Comparison of ENCODE assay signal across 12 cellular contexts in the genomic region with DNA sequence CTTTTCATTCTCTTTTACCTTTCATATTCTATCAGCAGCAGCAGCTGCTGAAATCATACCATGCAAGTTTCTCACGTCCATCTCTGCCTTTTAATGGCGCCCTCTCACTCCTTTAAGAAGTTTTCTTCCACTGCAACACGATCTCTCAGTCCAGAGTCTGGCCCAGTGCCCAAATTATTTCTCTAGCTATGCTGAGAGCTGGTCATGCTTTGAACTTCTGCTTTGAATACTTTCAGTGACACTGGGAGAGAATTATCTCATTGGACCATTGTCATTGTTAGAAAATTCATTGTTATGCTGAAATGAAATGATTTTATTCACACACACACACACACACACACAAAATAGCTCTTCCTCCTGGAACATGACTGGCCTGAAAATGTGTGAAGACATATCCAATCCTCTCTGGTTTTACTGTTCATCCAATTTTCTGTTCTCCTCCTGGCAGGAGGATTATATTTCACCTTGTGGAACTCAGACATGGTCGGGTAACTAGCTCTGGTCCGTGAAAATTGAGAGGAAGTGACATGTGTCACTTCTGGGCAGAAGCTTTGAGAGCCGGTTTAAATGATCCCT. TPM values are rescaled to one million over a fixed set of nuclear protein-coding genes. Genes with fewer than 3 reads are reported as not detected.
DNase-seq lines count a peak whose midpoint lies in the region; ATAC-seq and TF ChIP-seq lines count a peak whose summit lies in the region.
"Had no signal": no experiment of that assay in that cellular context is flagged by ENCODE, and none has a peak within 500 bp of the region (broad histone marks: within the 10 kb centered on the region; RNA-seq: fewer than 3 reads in every experiment).

No MANE protein-coding gene starts in this region.

- in situ Hi-C loops in gastrocnemius medialis (cut with MboI; ENCODE audit: low sequenced_read_pairs in 4 of 4): loop anchor here in 3 of 4 donors (25.0 kb wide), 4 partner anchors 355 to 955 kb away; a partner anchor contains a TSS

- no peak for TF ChIP-seq CTCF in NB4 (IDR thresholded peaks at IDR 0.05; ENCODE audit: low read depth, low read length)
- TF ChIP-seq CTCF in dorsolateral prefrontal cortex (IDR thresholded peaks at IDR 0.05 in 54 of 56, conservative IDR thresholded peaks at IDR 0.05 in 2 of 56; ENCODE audit: low read depth in 1 of 56, partially characterized antibody in 56 of 56): no peak
- TF ChIP-seq CTCF in gastrocnemius medialis (IDR thresholded peaks at IDR 0.05 in 4 of 5, conservative IDR thresholded peaks at IDR 0.05 in 1 of 5): no peak
- no peak for TF ChIP-seq CTCF in GM20000 (IDR thresholded peaks at IDR 0.05; ENCODE audit: extremely low read depth, missing control alignments)

- H3K27ac ChIP-seq in dorsolateral prefrontal cortex (peak overlapping the region in 30 of 59 donors; percentile 13 to 82 (median 67)), gastrocnemius medialis (peak overlapping the region; percentile 84 to 94 (median 93))
- H3K27ac ChIP-seq: epithelial cell of prostate had no signal

- no peak for TF ChIP-seq POLR2A in NB4 (IDR thresholded peaks at IDR 0.05; ENCODE audit: extremely low read depth, insufficient read length)
- TF ChIP-seq POLR2A in gastrocnemius medialis (IDR thresholded peaks at IDR 0.05): no peak

- H3K4me1 ChIP-seq in gastrocnemius medialis: peaks cover 10 to 14% of the 10 kb centered on the region in 2 donors

- DNase-seq in SHP77 treated with DMSO at 0.1 percent for 48 hours (lab: John Stamatoyannopoulos, UW) (peak; percentile 4), SHP77 (lab: John Stamatoyannopoulos, UW) (no peak), NB4 (ENCODE audit: low read depth) (peak; percentile 15), dorsolateral prefrontal cortex (no peak), gastrocnemius medialis (peak in 1 of 2 donors; percentile 32), GM19238 (ENCODE audit: insufficient read length, low spot score) (no peak), NCI-H226 (no peak), GM20000 (ENCODE audit: low spot score) (no peak)
- DNase-seq: activated naive CD4-positive, alpha-beta T cell treated with Interleukin-2 at 50 U/mL for 16 hours; left colon; NCI-H1694 treated with DMSO at 0.1 percent for 48 hours had no signal

- H3K36me3 ChIP-seq in gastrocnemius medialis: no peaks in the 10 kb centered on the region

- H3K4me3 ChIP-seq in NB4 (ENCODE audit: low read depth, low read length): no peak overlapping the region
- peak overlapping the region in 33 of 59 donors; percentile 26 to 88 (median 78) for H3K4me3 ChIP-seq in dorsolateral prefrontal cortex
- peak overlapping the region in 1 of 4 donors; percentile 79 for H3K4me3 ChIP-seq in gastrocnemius medialis

- H3K27me3 ChIP-seq in dorsolateral prefrontal cortex (peaks cover 0 to 39% (median 4%) of the 10 kb centered on the region in 45 donors), gastrocnemius medialis (no peaks in the 10 kb centered on the region)

- ATAC-seq in gastrocnemius medialis: no peak
- ATAC-seq: left colon had no signal

- no peaks in the 10 kb centered on the region for H3K9me3 ChIP-seq in gastrocnemius medialis

- intact Hi-C loops in dorsolateral prefrontal cortex (cut with DNase I) (no loop called here), gastrocnemius medialis (cut with DNase I; ENCODE audit: low total_unique reads) (loop anchor here (2.0 to 10.0 kb wide), 4 partner anchors 358 to 1608 kb away; a partner anchor contains a TSS)

RNA-seq across cellular contexts. Expression of a gene that starts 1.3 kb away (rescaled TPM):
- total RNA-seq in dorsolateral prefrontal cortex (100 to 1,000 TPM; 115 to 252 (median 187) TPM), gastrocnemius medialis (100 to 1,000 TPM; 143 to 238 (median 203) TPM)

Comparison
In these comparisons a context has a peak if more than half of its experiments do, and no peak if none do; other contexts are left out.
1. DNase-seq: peak in SHP77 treated with DMSO at 0.1 percent for 48 hours (single experiment) and NB4 (single experiment); none in SHP77 (0 of 2), dorsolateral prefrontal cortex (0 of 10), GM19238 (single experiment), NCI-H226 (single experiment) and GM20000 (single experiment).